ENCODE assay signal across 12 cellular contexts in genomic region chr3:197472151-197472550, GRCh38.
"Had no signal": no experiment of that assay in that cellular context is flagged by ENCODE, and none has a peak within 500 bp of the region (broad histone marks: within the 10 kb centered on the region; RNA-seq: fewer than 3 reads in every experiment).

No MANE protein-coding gene starts in this region.

- H3K9me3 ChIP-seq: thoracic aorta had no signal

- DNase-seq: activated CD4-positive, alpha-beta T cell treated with anti-CD3 and anti-CD28 coated beads, Interleukin-2, amount 50 U/mL, for 1 hour; activated naive CD4-positive, alpha-beta T cell treated with Interleukin-2 at 50 U/mL for 16 hours; activated T-cell treated with anti-CD3 and anti-CD28 coated beads for 4 hours; anterior cingulate cortex; naive thymus-derived CD8-positive, alpha-beta T cell; small intestine; stimulated activated CD4-positive, alpha-beta T cell treated with anti-CD3 and anti-CD28 coated beads, Interleukin-4, amount 100 ng/mL, for 4 hours; stimulated activated CD8-positive, alpha-beta memory T cell treated with anti-CD3 and anti-CD28 coated beads, Interleukin-4, amount 100 ng/mL, for 48 hours; SW 1271 had no signal

- ATAC-seq: naive thymus-derived CD8-positive, alpha-beta T cell had no signal

- H3K36me3 ChIP-seq: thoracic aorta had no signal

- H3K4me3 ChIP-seq: lung, thoracic aorta had no signal

- H3K27ac ChIP-seq: epithelial cell of prostate, thoracic aorta had no signal
